Comparison of ENCODE assay signal across 9 cellular contexts in genomic region chrX:54640721-54641120, GRCh38.
DNase-seq lines count a peak whose midpoint lies in the region; ATAC-seq and TF ChIP-seq lines count a peak whose summit lies in the region.
"Had no signal": no experiment of that assay in that cellular context is flagged by ENCODE, and none has a peak within 500 bp of the region (broad histone marks: within the 10 kb centered on the region; RNA-seq: fewer than 3 reads in every experiment).

No MANE protein-coding gene starts in this region.

- no peaks in the 10 kb centered on the region for H4K20me1 ChIP-seq in smooth muscle cell (ENCODE audit: low read depth)

- H3K4me3 ChIP-seq in fibroblast of villous mesenchyme (ENCODE audit: low read depth, low read length) (no peak overlapping the region), smooth muscle cell (no peak overlapping the region)

- no peaks in the 10 kb centered on the region for H3K27me3 ChIP-seq in smooth muscle cell (ENCODE audit: low read depth)

- no peak overlapping the region for H2AFZ ChIP-seq in smooth muscle cell (ENCODE audit: low read depth)

- no peaks in the 10 kb centered on the region for H3K9me3 ChIP-seq in smooth muscle cell (replicated peaks; ENCODE audit: low read depth)

- H3K9ac ChIP-seq in smooth muscle cell (ENCODE audit: low read depth), result no peak overlapping the region

- H3F3A ChIP-seq in smooth muscle cell (ENCODE audit: low read depth), result no peaks in the 10 kb centered on the region

- no peaks in the 10 kb centered on the region for H3K79me2 ChIP-seq in smooth muscle cell (ENCODE audit: low read depth)

- H3K36me3 ChIP-seq in smooth muscle cell (ENCODE audit: low read depth), result no peaks in the 10 kb centered on the region

- ATAC-seq in HG03457 (IDR thresholded peaks at IDR 0.05; ENCODE audit: unreplicated experiment), result no peak
- ATAC-seq in GM19467 (IDR thresholded peaks at IDR 0.05; ENCODE audit: unreplicated experiment), result no peak
- no peak for ATAC-seq in GM18873 (IDR thresholded peaks at IDR 0.05; ENCODE audit: low FRiP score, unreplicated experiment)

- no peak for TF ChIP-seq CTCF in fibroblast of villous mesenchyme (IDR thresholded peaks at IDR 0.05; ENCODE audit: insufficient read depth, low read depth, low read length)
- no peak for TF ChIP-seq CTCF in smooth muscle cell (IDR thresholded peaks at IDR 0.05; ENCODE audit: borderline replicate concordance, insufficient read depth, poor library complexity, severe bottlenecking)

- H3K4me1 ChIP-seq in smooth muscle cell (ENCODE audit: low read depth), result peaks cover 7% of the 10 kb centered on the region

- peak overlapping the region; percentile 97 for H3K27ac ChIP-seq in smooth muscle cell (ENCODE audit: low read depth)

- no peak overlapping the region for H3K4me2 ChIP-seq in smooth muscle cell

- DNase-seq in NCI-H510A treated with DMSO at 0.1 percent for 48 hours (lab: John Stamatoyannopoulos, UW) (peak; percentile 0), NCI-H510A (lab: John Stamatoyannopoulos, UW) (no peak), SHP77 treated with DMSO at 0.1 percent for 48 hours (lab: John Stamatoyannopoulos, UW) (peak; percentile 63), fibroblast of villous mesenchyme (ENCODE audit: low read depth) (peak; percentile 24), smooth muscle cell (lab: John Stamatoyannopoulos, UW; ENCODE audit: unreplicated experiment) (no peak)
- DNase-seq: stimulated activated CD4-positive, alpha-beta T cell treated with anti-CD3 and anti-CD28 coated beads, Interleukin-2, amount 100 ng/mL, for 48 hours had no signal

- WGBS in smooth muscle cell (ENCODE audit: low lambda C conversion rate), result 76% methylated on average over 9 of the region's 9 CpGs

Comparison
In these comparisons a context has a peak if more than half of its experiments do, and no peak if none do; other contexts are left out.
1. DNase-seq: peak in NCI-H510A treated with DMSO at 0.1 percent for 48 hours (single experiment), SHP77 treated with DMSO at 0.1 percent for 48 hours (single experiment) and fibroblast of villous mesenchyme (single experiment); none in NCI-H510A (single experiment) and smooth muscle cell (single experiment).